In genomic region chr18:56447972-56448371, GRCh38 we compare ENCODE assay signal across 29 cellular contexts.
A peak's percentile ranks its signal among the peaks of the same experiment; 100 is the strongest.
DNase-seq lines count a peak whose midpoint lies in the region; TF ChIP-seq lines count a peak whose summit lies in the region.
"Had no signal": no experiment of that assay in that cellular context is flagged by ENCODE, and none has a peak within 500 bp of the region (broad histone marks: within the 10 kb centered on the region; RNA-seq: fewer than 3 reads in every experiment).

No MANE protein-coding gene starts in this region.

- no peak overlapping the region for H3K27ac ChIP-seq in MM.1S (ENCODE audit: low read length)
- H3K27ac ChIP-seq in CD4-positive, alpha-beta memory T cell (ENCODE audit: low read depth, low read length) = no peak overlapping the region
- H3K27ac ChIP-seq: 22Rv1, ascending aorta, C4-2B, hepatocyte, prostate gland, thoracic aorta had no signal

- H3K4me3 ChIP-seq in MM.1S (ENCODE audit: low read length) = no peak overlapping the region
- H3K4me3 ChIP-seq in CD4-positive, alpha-beta memory T cell (ENCODE audit: low read length in 2 of 2) = no peak overlapping the region
- H3K4me3 ChIP-seq: ascending aorta, hepatocyte, mucosa of descending colon, prostate gland, smooth muscle cell, thoracic aorta had no signal

- H3K27me3 Mint-ChIP-seq in activated CD4-positive, alpha-beta T cell treated with anti-CD3 and anti-CD28 coated beads, Interleukin-2, amount 10 ng/mL, durations not matched to agents 7 days and 5 days = no peaks in the 10 kb centered on the region
- no peaks in the 10 kb centered on the region for H3K27me3 Mint-ChIP-seq in activated CD4-positive, alpha-beta T cell treated with anti-CD3 and anti-CD28 coated beads, Interleukin-2, amount 10 ng/mL, durations not matched to agents 24 days and 14 days
- peaks cover 2 to 4% of the 10 kb centered on the region in 2 donors for H3K27me3 Mint-ChIP-seq in CD4-positive, alpha-beta memory T cell
- H3K27me3 Mint-ChIP-seq: activated naive CD4-positive, alpha-beta T cell treated with anti-CD3 and anti-CD28 coated beads, Interleukin-2, amount 50 U/mL, for 24 hours had no signal

- no peak overlapping the region for H3K9ac ChIP-seq in MM.1S (ENCODE audit: low read length)

- no peaks in the 10 kb centered on the region for H3K9me2 ChIP-seq in MM.1S (replicated peaks; ENCODE audit: insufficient read depth, low read length)

- H3K27ac Mint-ChIP-seq in activated CD4-positive, alpha-beta T cell treated with anti-CD3 and anti-CD28 coated beads, Interleukin-2, amount 10 ng/mL, durations not matched to agents 7 days and 5 days = peak overlapping the region; percentile 34
- no peak overlapping the region for H3K27ac Mint-ChIP-seq in activated CD4-positive, alpha-beta T cell treated with anti-CD3 and anti-CD28 coated beads, Interleukin-2, amount 10 ng/mL, durations not matched to agents 24 days and 14 days
- H3K27ac Mint-ChIP-seq in CD4-positive, alpha-beta memory T cell = no peak overlapping the region
- H3K27ac Mint-ChIP-seq: activated naive CD4-positive, alpha-beta T cell treated with anti-CD3 and anti-CD28 coated beads, Interleukin-2, amount 50 U/mL, for 24 hours; T-cell had no signal

- no peak for TF ChIP-seq CTCF in MM.1S (IDR thresholded peaks at IDR 0.05; ENCODE audit: low read length)

- H3F3A ChIP-seq in MM.1S (ENCODE audit: insufficient read depth, low read length) = no peaks in the 10 kb centered on the region

- no peaks in the 10 kb centered on the region for H3K27me3 ChIP-seq in MM.1S (replicated peaks; ENCODE audit: insufficient read depth, low read length)
- no peaks in the 10 kb centered on the region for H3K27me3 ChIP-seq in CD4-positive, alpha-beta memory T cell (ENCODE audit: insufficient read depth, low read length)
- H3K27me3 ChIP-seq: ascending aorta, hepatocyte had no signal

- no peaks in the 10 kb centered on the region for H3K79me2 ChIP-seq in MM.1S (ENCODE audit: low read length)
- H3K79me2 ChIP-seq: hepatocyte had no signal

- intact Hi-C loops in activated CD4-positive, alpha-beta T cell treated with anti-CD3 and anti-CD28 coated beads, Interleukin-2, amount 10 ng/mL, durations not matched to agents 24 days and 14 days (cut with micrococcal nuclease) = no loop called here
- intact Hi-C loops in CD4-positive, alpha-beta memory T cell (cut with micrococcal nuclease) = no loop called here

- no peaks in the 10 kb centered on the region for H4K20me1 ChIP-seq in MM.1S (ENCODE audit: insufficient read depth, low read length)

- H3K9me3 Mint-ChIP-seq in activated CD4-positive, alpha-beta T cell treated with anti-CD3 and anti-CD28 coated beads, Interleukin-2, amount 10 ng/mL, durations not matched to agents 7 days and 5 days = no peaks in the 10 kb centered on the region
- H3K9me3 Mint-ChIP-seq in activated CD4-positive, alpha-beta T cell treated with anti-CD3 and anti-CD28 coated beads, Interleukin-2, amount 10 ng/mL, durations not matched to agents 24 days and 14 days = no peaks in the 10 kb centered on the region
- peaks cover 0 to 4% (median 0%) of the 10 kb centered on the region in 8 donors for H3K9me3 Mint-ChIP-seq in CD4-positive, alpha-beta memory T cell
- H3K9me3 Mint-ChIP-seq: activated naive CD4-positive, alpha-beta T cell treated with anti-CD3 and anti-CD28 coated beads, Interleukin-2, amount 50 U/mL, for 24 hours; neural crest cell; T-cell had no signal

- H3K4me1 Mint-ChIP-seq in activated CD4-positive, alpha-beta T cell treated with anti-CD3 and anti-CD28 coated beads, Interleukin-2, amount 10 ng/mL, durations not matched to agents 7 days and 5 days = no peaks in the 10 kb centered on the region
- no peaks in the 10 kb centered on the region for H3K4me1 Mint-ChIP-seq in activated CD4-positive, alpha-beta T cell treated with anti-CD3 and anti-CD28 coated beads, Interleukin-2, amount 10 ng/mL, durations not matched to agents 24 days and 14 days
- no peaks in the 10 kb centered on the region for H3K4me1 Mint-ChIP-seq in CD4-positive, alpha-beta memory T cell
- H3K4me1 Mint-ChIP-seq: activated naive CD4-positive, alpha-beta T cell treated with anti-CD3 and anti-CD28 coated beads, Interleukin-2, amount 50 U/mL, for 24 hours; neural crest cell; T-cell had no signal

- DNase-seq in activated CD4-positive, alpha-beta T cell treated with anti-CD3 and anti-CD28 coated beads, Interleukin-2, amount 10 ng/mL, durations not matched to agents 7 days and 5 days = no peak
- DNase-seq in activated CD4-positive, alpha-beta T cell treated with anti-CD3 and anti-CD28 coated beads, Interleukin-2, amount 10 ng/mL, durations not matched to agents 24 days and 14 days = no peak
- DNase-seq in MM.1S = no peak
- DNase-seq in fibroblast of peridontal ligament (ENCODE audit: extremely low read depth) = peak; percentile 53
- DNase-seq in stromal cell of bone marrow (ENCODE audit: low read depth) = peak; percentile 19
- no peak for DNase-seq in iPS-NIHi11 (ENCODE audit: low spot score)
- no peak for DNase-seq in activated CD4-positive, CD25-positive, alpha-beta regulatory T cell treated with anti-CD3 and anti-CD28 coated beads, Interleukin-2, amount 50 U/mL, for 72 hours
- no peak for DNase-seq in CD4-positive, alpha-beta memory T cell
- DNase-seq: activated CD4-positive, alpha-beta T cell treated with anti-CD3 and anti-CD28 coated beads for 48 hours; caudate nucleus; dermis blood vessel endothelial cell; foreskin melanocyte; H7; mucosa of descending colon; NCI-H146; NCI-H526 treated with DMSO at 0.1 percent for 48 hours; SIG-M5; stimulated activated CD4-positive, alpha-beta T cell treated with anti-CD3 and anti-CD28 coated beads, Interleukin-2, amount 100 ng/mL, for 48 hours; stimulated activated naive CD4-positive, alpha-beta T cell; T-cell had no signal

- H3K4me1 ChIP-seq in MM.1S (ENCODE audit: low read length) = no peaks in the 10 kb centered on the region
- no peaks in the 10 kb centered on the region for H3K4me1 ChIP-seq in CD4-positive, alpha-beta memory T cell (ENCODE audit: insufficient read depth, low read length)
- H3K4me1 ChIP-seq: ascending aorta, prostate gland had no signal

- no peaks in the 10 kb centered on the region for H3K9me3 ChIP-seq in MM.1S (replicated peaks; ENCODE audit: insufficient read depth, low read length)
- no peaks in the 10 kb centered on the region for H3K9me3 ChIP-seq in CD4-positive, alpha-beta memory T cell (ENCODE audit: control insufficient read depth in 1 of 2, low read length in 2 of 2)
- H3K9me3 ChIP-seq: ascending aorta, mucosa of descending colon, prostate gland, thoracic aorta had no signal

- CTCF ChIA-PET in activated CD4-positive, alpha-beta T cell treated with anti-CD3 and anti-CD28 coated beads, Interleukin-2, amount 10 ng/mL, durations not matched to agents 7 days and 5 days (lab: Charles Lee) = no interaction called here
- CTCF ChIA-PET in CD4-positive, alpha-beta memory T cell (lab: Charles Lee; ENCODE audit: partially characterized antibody) = no interaction called here

- POLR2A ChIA-PET in activated CD4-positive, alpha-beta T cell treated with anti-CD3 and anti-CD28 coated beads, Interleukin-2, amount 10 ng/mL, durations not matched to agents 7 days and 5 days (lab: Charles Lee) = no interaction called here
- POLR2A ChIA-PET in CD4-positive, alpha-beta memory T cell (lab: Charles Lee; ENCODE audit: partially characterized antibody) = no interaction called here

- no peak overlapping the region; the same call in 1 of the 2 replicates for H3K4me2 ChIP-seq in MM.1S (ENCODE audit: low read depth, low read length)
- H3K4me2 ChIP-seq: hepatocyte, smooth muscle cell had no signal

- no peak overlapping the region for H3K4me3 Mint-ChIP-seq in activated CD4-positive, alpha-beta T cell treated with anti-CD3 and anti-CD28 coated beads, Interleukin-2, amount 10 ng/mL, durations not matched to agents 7 days and 5 days
- no peak overlapping the region for H3K4me3 Mint-ChIP-seq in activated CD4-positive, alpha-beta T cell treated with anti-CD3 and anti-CD28 coated beads, Interleukin-2, amount 10 ng/mL, durations not matched to agents 24 days and 14 days
- no peak overlapping the region for H3K4me3 Mint-ChIP-seq in CD4-positive, alpha-beta memory T cell
- H3K4me3 Mint-ChIP-seq: activated naive CD4-positive, alpha-beta T cell treated with anti-CD3 and anti-CD28 coated beads, Interleukin-2, amount 50 U/mL, for 24 hours; neural crest cell; T-cell had no signal

- no peaks in the 10 kb centered on the region for H3K36me3 ChIP-seq in MM.1S (replicated peaks; ENCODE audit: insufficient read depth, low read length)
- no peaks in the 10 kb centered on the region for H3K36me3 ChIP-seq in CD4-positive, alpha-beta memory T cell (ENCODE audit: insufficient read depth, low read length)
- H3K36me3 ChIP-seq: ascending aorta, prostate gland, thoracic aorta had no signal

- peak overlapping the region; percentile 12; the same call in 1 of the 2 replicates for H2AFZ ChIP-seq in MM.1S (ENCODE audit: low read length)
- H2AFZ ChIP-seq: hepatocyte had no signal

- no peaks in the 10 kb centered on the region for H3K36me3 Mint-ChIP-seq in activated CD4-positive, alpha-beta T cell treated with anti-CD3 and anti-CD28 coated beads, Interleukin-2, amount 10 ng/mL, durations not matched to agents 7 days and 5 days (ENCODE audit: low read depth)
- no peaks in the 10 kb centered on the region for H3K36me3 Mint-ChIP-seq in activated CD4-positive, alpha-beta T cell treated with anti-CD3 and anti-CD28 coated beads, Interleukin-2, amount 10 ng/mL, durations not matched to agents 24 days and 14 days (ENCODE audit: low read depth)
- no peaks in the 10 kb centered on the region for H3K36me3 Mint-ChIP-seq in CD4-positive, alpha-beta memory T cell
- H3K36me3 Mint-ChIP-seq: activated naive CD4-positive, alpha-beta T cell treated with anti-CD3 and anti-CD28 coated beads, Interleukin-2, amount 50 U/mL, for 24 hours; T-cell had no signal

Comparison
In these comparisons a context has a peak if more than half of its experiments do, and no peak if none do; other contexts are left out.
1. DNase-seq: peak in fibroblast of peridontal ligament (single experiment) and stromal cell of bone marrow (single experiment); none in activated CD4-positive, alpha-beta T cell treated with anti-CD3 and anti-CD28 coated beads, Interleukin-2, amount 10 ng/mL, durations not matched to agents 7 days and 5 days (single experiment), activated CD4-positive, alpha-beta T cell treated with anti-CD3 and anti-CD28 coated beads, Interleukin-2, amount 10 ng/mL, durations not matched to agents 24 days and 14 days (single experiment), MM.1S (single experiment), iPS-NIHi11 (single experiment), activated CD4-positive, CD25-positive, alpha-beta regulatory T cell treated with anti-CD3 and anti-CD28 coated beads, Interleukin-2, amount 50 U/mL, for 72 hours (single experiment) and CD4-positive, alpha-beta memory T cell (0 of 5).